13 cellular contexts compared by ENCODE assay signal in genomic region chr1:66214901-66215300, GRCh38.
DNase-seq lines count a peak whose midpoint lies in the region; ATAC-seq, FAIRE-seq and TF ChIP-seq lines count a peak whose summit lies in the region.
"Had no signal": no experiment of that assay in that cellular context is flagged by ENCODE, and none has a peak within 500 bp of the region (broad histone marks: within the 10 kb centered on the region; RNA-seq: fewer than 3 reads in every experiment).

No MANE protein-coding gene starts in this region.

- no peaks in the 10 kb centered on the region for H3K79me1 ChIP-seq in H9 (ENCODE audit: insufficient read depth, low read depth, low read length, poor library complexity, severe bottlenecking)

- no peak overlapping the region for H2BK12ac ChIP-seq in H9 (ENCODE audit: insufficient read length, low read depth, low read length)

- no peaks in the 10 kb centered on the region for H4K20me1 ChIP-seq in H9 (ENCODE audit: control insufficient read depth, insufficient read depth, insufficient read length)

- H4K8ac ChIP-seq in H9 (replicated peaks; ENCODE audit: insufficient read length, low read depth, low read length): no peak overlapping the region

- H3K4me2 ChIP-seq in H9 (ENCODE audit: insufficient read depth, insufficient read length, low read length): no peak overlapping the region

- no peak overlapping the region for H2AK5ac ChIP-seq in H9 (ENCODE audit: insufficient read length, low read length)

- H3K4ac ChIP-seq in H9 (ENCODE audit: low read depth, low read length): no peak overlapping the region

- H3K27me3 Mint-ChIP-seq in CD4-positive, alpha-beta T cell: no peaks in the 10 kb centered on the region
- H3K27me3 Mint-ChIP-seq in activated T-helper 1 cell treated with anti-CD3 and anti-CD28 coated beads, Interleukin-12 subunit alpha, Interleukin-12 subunit beta, Interleukin-2, Interleukin-4 antibody, amounts not matched to agents 30 ng/mL and 10 ng/mL and 1 ng/mL, durations not matched to agents 14 hours and 24 hours and 36 hours (ENCODE audit: insufficient read depth): peaks cover 2% of the 10 kb centered on the region
- no peaks in the 10 kb centered on the region for H3K27me3 Mint-ChIP-seq in H9 (ENCODE audit: low read depth)

- no peaks in the 10 kb centered on the region for H3K36me3 Mint-ChIP-seq in CD4-positive, alpha-beta T cell (ENCODE audit: low read depth)
- no peaks in the 10 kb centered on the region for H3K36me3 Mint-ChIP-seq in activated T-helper 1 cell treated with anti-CD3 and anti-CD28 coated beads, Interleukin-12 subunit alpha, Interleukin-12 subunit beta, Interleukin-2, Interleukin-4 antibody, amounts not matched to agents 30 ng/mL and 10 ng/mL and 1 ng/mL, durations not matched to agents 14 hours and 24 hours and 36 hours (ENCODE audit: low read depth)
- H3K36me3 Mint-ChIP-seq in H9 (ENCODE audit: insufficient read depth in 1 of 3, low read depth in 3 of 3): no peaks in the 10 kb centered on the region

- H3K4me1 ChIP-seq in H9 (ENCODE audit: insufficient read depth, low read length): no peaks in the 10 kb centered on the region

- no peak overlapping the region for H2BK20ac ChIP-seq in H9 (ENCODE audit: low read depth, low read length, poor library complexity, severe bottlenecking)

- H4K91ac ChIP-seq in H9 (ENCODE audit: insufficient read length, low read depth, low read length): no peak overlapping the region

- H3K23me2 ChIP-seq in H9 (ENCODE audit: insufficient read length, low read depth, low read length, poor library complexity, severe bottlenecking): no peaks in the 10 kb centered on the region

- CTCF ChIA-PET in CD4-positive, alpha-beta T cell (lab: Charles Lee): interaction anchor here (0.9 to 1.1 kb wide), 2 partner anchors 21 to 28 kb away, joined by 4 to 5 read pairs; no protein-coding TSS in a partner anchor

- H3K9ac ChIP-seq in H9 (ENCODE audit: extremely low read depth, insufficient read length, low read length): no peak overlapping the region

- no peak overlapping the region for H2BK120ac ChIP-seq in H9 (ENCODE audit: low read depth, low read length, poor library complexity, severe bottlenecking)

- H3K9me3 Mint-ChIP-seq in CD4-positive, alpha-beta T cell: no peaks in the 10 kb centered on the region
- no peaks in the 10 kb centered on the region for H3K9me3 Mint-ChIP-seq in activated T-helper 1 cell treated with anti-CD3 and anti-CD28 coated beads, Interleukin-12 subunit alpha, Interleukin-12 subunit beta, Interleukin-2, Interleukin-4 antibody, amounts not matched to agents 30 ng/mL and 10 ng/mL and 1 ng/mL, durations not matched to agents 14 hours and 24 hours and 36 hours
- no peaks in the 10 kb centered on the region for H3K9me3 Mint-ChIP-seq in H9
- H3K9me3 Mint-ChIP-seq: endodermal cell had no signal

- H3K27ac Mint-ChIP-seq in CD4-positive, alpha-beta T cell: peak overlapping the region; percentile 69
- H3K27ac Mint-ChIP-seq in activated T-helper 1 cell treated with anti-CD3 and anti-CD28 coated beads, Interleukin-12 subunit alpha, Interleukin-12 subunit beta, Interleukin-2, Interleukin-4 antibody, amounts not matched to agents 30 ng/mL and 10 ng/mL and 1 ng/mL, durations not matched to agents 14 hours and 24 hours and 36 hours: peak overlapping the region; percentile 54
- H3K27ac Mint-ChIP-seq in H9: no peak overlapping the region
- H3K27ac Mint-ChIP-seq: endodermal cell had no signal

- intact Hi-C loops in CD4-positive, alpha-beta T cell (cut with DNase I, micrococcal nuclease): loop anchor here in 1 of 2 experiments (2.0 kb wide), 2 partner anchors 28 to 32 kb away; no protein-coding TSS in a partner anchor
- intact Hi-C loops in activated T-helper 1 cell treated with anti-CD3 and anti-CD28 coated beads, Interleukin-12 subunit alpha, Interleukin-12 subunit beta, Interleukin-2, Interleukin-4 antibody, amounts not matched to agents 30 ng/mL and 10 ng/mL and 1 ng/mL, durations not matched to agents 14 hours and 24 hours and 36 hours (cut with micrococcal nuclease): loop anchor here (2.0 to 5.0 kb wide), 2 partner anchors 28 to 33 kb away; no protein-coding TSS in a partner anchor

- no peak overlapping the region for H3K27ac ChIP-seq in CD4-positive, alpha-beta T cell (ENCODE audit: low read depth, low read length)
- H3K27ac ChIP-seq in H9 (ENCODE audit: insufficient read length, low read depth, low read length): no peak overlapping the region

- TF ChIP-seq CTCF in CD4-positive, alpha-beta T cell (IDR thresholded peaks at IDR 0.05): no peak
- no peak for TF ChIP-seq CTCF in H9 (conservative IDR thresholded peaks at IDR 0.05)

- H2BK15ac ChIP-seq in H9 (ENCODE audit: low read depth, low read length): no peak overlapping the region

- no peak overlapping the region for H4K5ac ChIP-seq in H9 (ENCODE audit: insufficient read length, low read depth, low read length)

- no peaks in the 10 kb centered on the region for H3K79me2 ChIP-seq in H9 (ENCODE audit: insufficient read depth, low read length)

- POLR2A ChIA-PET in CD4-positive, alpha-beta T cell (lab: Charles Lee): interaction anchor here (1.7 kb wide), 1 partner anchor 34 kb away, joined by 4 read pairs; no protein-coding TSS in a partner anchor

- H3T11ph ChIP-seq in H9 (ENCODE audit: low read length): no peak overlapping the region

- H2BK5ac ChIP-seq in H9 (ENCODE audit: insufficient read length, low read length): no peak overlapping the region

- no peak overlapping the region for H3K56ac ChIP-seq in H9 (ENCODE audit: insufficient read length, low read depth, low read length)

- peak; percentile 94 for ATAC-seq in CD4-positive, alpha-beta T cell (ENCODE audit: poor library complexity)
- ATAC-seq in GM18511 (IDR thresholded peaks at IDR 0.05; ENCODE audit: unreplicated experiment): peak; percentile 78
- ATAC-seq in HG02973 (IDR thresholded peaks at IDR 0.05; ENCODE audit: unreplicated experiment): peak; percentile 82
- ATAC-seq: left cardiac atrium, PC-3 had no signal

- no peak overlapping the region for H3K14ac ChIP-seq in H9 (ENCODE audit: insufficient read depth, low read length)

- peak in 2 of 10 experiments; percentile 8 to 50 for DNase-seq in CD4-positive, alpha-beta T cell
- peak; percentile 21 for DNase-seq in activated T-helper 1 cell treated with anti-CD3 and anti-CD28 coated beads, Interleukin-12 subunit alpha, Interleukin-12 subunit beta, Interleukin-2, Interleukin-4 antibody, amounts not matched to agents 30 ng/mL and 10 ng/mL and 1 ng/mL, durations not matched to agents 14 hours and 24 hours and 36 hours (ENCODE audit: low spot score)
- DNase-seq in H9: no peak
- no peak for DNase-seq in HTR-8/SVneo (ENCODE audit: insufficient read length, low spot score)
- no peak for DNase-seq in NCI-H226
- no peak for DNase-seq in NOMO-1 treated with dmso at 0.1 percent for 144 hours (lab: John Stamatoyannopoulos, UW; ENCODE audit: unreplicated experiment)
- DNase-seq: endodermal cell; left cardiac atrium; NCI-H2107; PC-3; stimulated activated CD4-positive, alpha-beta T cell treated with anti-CD3 and anti-CD28 coated beads, Interleukin-4, amount 100 ng/mL, for 1 hour had no signal

- no peak overlapping the region for H3K18ac ChIP-seq in H9 (ENCODE audit: insufficient read length, low read depth, low read length)

- H3K23ac ChIP-seq in H9 (ENCODE audit: insufficient read length, low read depth, low read length): no peak overlapping the region

- H3K9me3 ChIP-seq in CD4-positive, alpha-beta T cell (ENCODE audit: control insufficient read depth, low read length): no peaks in the 10 kb centered on the region
- no peaks in the 10 kb centered on the region for H3K9me3 ChIP-seq in H9 (ENCODE audit: control insufficient read depth, low read depth, low read length)

- H3K27me3 ChIP-seq in CD4-positive, alpha-beta T cell (ENCODE audit: control insufficient read depth, insufficient read depth, low read length): no peaks in the 10 kb centered on the region
- no peaks in the 10 kb centered on the region for H3K27me3 ChIP-seq in H9 (ENCODE audit: insufficient read depth, low read length)

- peaks cover 10% of the 10 kb centered on the region for H3K4me1 Mint-ChIP-seq in CD4-positive, alpha-beta T cell (ENCODE audit: low read depth)
- peaks cover 17% of the 10 kb centered on the region for H3K4me1 Mint-ChIP-seq in activated T-helper 1 cell treated with anti-CD3 and anti-CD28 coated beads, Interleukin-12 subunit alpha, Interleukin-12 subunit beta, Interleukin-2, Interleukin-4 antibody, amounts not matched to agents 30 ng/mL and 10 ng/mL and 1 ng/mL, durations not matched to agents 14 hours and 24 hours and 36 hours (ENCODE audit: low read depth)
- H3K4me1 Mint-ChIP-seq in H9: 0 out of 4 replicates have a peak, but pooled peaks cover 0 to 3% of the 10 kb centered on the region in 2 experiments
- H3K4me1 Mint-ChIP-seq: endodermal cell had no signal

- FAIRE-seq in HTR-8/SVneo (lab: Jason Lieb, UNC): no peak

- no peak overlapping the region for H3K4me3 Mint-ChIP-seq in CD4-positive, alpha-beta T cell
- no peak overlapping the region for H3K4me3 Mint-ChIP-seq in activated T-helper 1 cell treated with anti-CD3 and anti-CD28 coated beads, Interleukin-12 subunit alpha, Interleukin-12 subunit beta, Interleukin-2, Interleukin-4 antibody, amounts not matched to agents 30 ng/mL and 10 ng/mL and 1 ng/mL, durations not matched to agents 14 hours and 24 hours and 36 hours
- H3K4me3 Mint-ChIP-seq in H9: no peak overlapping the region
- H3K4me3 Mint-ChIP-seq: endodermal cell had no signal

- no peak overlapping the region for H2AFZ ChIP-seq in H9 (ENCODE audit: low read length)

Comparison
In these comparisons a context has a peak if more than half of its experiments do, and no peak if none do; other contexts are left out.
1. H3K27ac Mint-ChIP-seq: peak in CD4-positive, alpha-beta T cell (single experiment) and activated T-helper 1 cell treated with anti-CD3 and anti-CD28 coated beads, Interleukin-12 subunit alpha, Interleukin-12 subunit beta, Interleukin-2, Interleukin-4 antibody, amounts not matched to agents 30 ng/mL and 10 ng/mL and 1 ng/mL, durations not matched to agents 14 hours and 24 hours and 36 hours (single experiment); none in H9 (0 of 3).
2. Peak in every context shown above with its lines, with median percentiles within 50 percentile points of each other: ATAC-seq.